Comparison of ENCODE assay signal across 22 cellular contexts in the genomic region with DNA sequence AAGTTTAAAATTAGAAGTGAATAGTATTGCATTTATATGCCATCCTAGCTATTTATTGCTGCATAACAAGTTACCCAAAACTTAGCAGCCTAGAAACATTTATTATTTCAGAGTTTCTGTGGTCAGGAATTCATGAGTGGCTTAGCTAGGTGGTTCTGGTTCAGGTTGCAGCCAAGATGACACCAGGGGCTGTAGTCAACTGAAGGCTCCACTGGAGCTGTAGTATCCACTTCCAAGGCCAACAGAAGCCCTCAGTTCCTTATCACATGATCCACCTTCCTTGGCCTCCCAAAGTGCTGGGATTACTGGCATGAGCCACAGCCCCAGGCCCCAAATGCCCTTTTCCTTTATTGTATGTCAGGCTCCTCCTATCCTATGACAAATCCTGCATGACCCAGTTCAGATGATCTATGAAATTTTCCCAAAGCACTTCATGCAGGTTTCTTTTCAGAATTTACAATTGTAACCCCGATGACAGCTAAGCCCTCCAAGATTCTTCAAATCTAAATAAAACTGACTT.
"Had no signal": no experiment of that assay in that cellular context is flagged by ENCODE, and none has a peak within 500 bp of the region (broad histone marks: within the 10 kb centered on the region; RNA-seq: fewer than 3 reads in every experiment).

No MANE protein-coding gene starts in this region.

- H3K4me2 ChIP-seq: neural progenitor cell, smooth muscle cell had no signal

- H2AFZ ChIP-seq: neural progenitor cell had no signal

- ATAC-seq: effector memory CD8-positive, alpha-beta T cell; gastrocnemius medialis; left lobe of liver; natural killer cell; sciatic nerve had no signal

- H3K27me3 ChIP-seq: colonic mucosa, gastrocnemius medialis, neural progenitor cell, right atrium auricular region, stomach, testis, tibial nerve had no signal

- FAIRE-seq: kidney had no signal

- H3K9ac ChIP-seq: neural progenitor cell had no signal

- DNase-seq: colonic mucosa; effector memory CD8-positive, alpha-beta T cell; gastrocnemius medialis; head of caudate nucleus; kidney; natural killer cell; stimulated activated CD4-positive, alpha-beta T cell treated with anti-CD3 and anti-CD28 coated beads, Interleukin-12 subunit alpha, Interleukin-12 subunit beta, amount 100 ng/mL, for 4 hours; stimulated activated CD4-positive, alpha-beta T cell treated with anti-CD3 and anti-CD28 coated beads, Interleukin-1b, Interleukin-23, amount 100 ng/mL, for 48 hours; stimulated activated CD4-positive, alpha-beta T cell treated with anti-CD3 and anti-CD28 coated beads, Interleukin-4, amount 100 ng/mL, for 1 hour; stimulated activated CD8-positive, alpha-beta memory T cell treated with anti-CD3 and anti-CD28 coated beads, Interleukin-4, amount 100 ng/mL, for 48 hours; stimulated activated naive CD4-positive, alpha-beta T cell treated with Interleukin-2 at 50 U/mL for 16 hours; stomach; substantia nigra; testis had no signal

- H3K4me1 ChIP-seq: neural progenitor cell, prostate gland, testis had no signal

- H3K36me3 ChIP-seq: colonic mucosa, gastrocnemius medialis, prostate gland, right atrium auricular region, stomach had no signal

- H3K27ac ChIP-seq: colonic mucosa, gastrocnemius medialis, neural progenitor cell, prostate gland, right atrium auricular region, stomach, testis, tibial nerve had no signal

- H3K4me3 ChIP-seq: colonic mucosa, gastrocnemius medialis, lung, neural progenitor cell, prostate gland, right atrium auricular region, smooth muscle cell, stomach, testis, tibial nerve had no signal

- H3K9me3 ChIP-seq: colonic mucosa, gastrocnemius medialis, prostate gland, right atrium auricular region, stomach, testis, tibial nerve had no signal
